9 cellular contexts compared by ENCODE assay signal in genomic region chr2:177245010-177245422, GRCh38. TPM values are rescaled to one million over a fixed set of nuclear protein-coding genes. Genes with fewer than 3 reads are reported as not detected.
DNase-seq lines count a peak whose midpoint lies in the region; ATAC-seq and TF ChIP-seq lines count a peak whose summit lies in the region.
"Had no signal": no experiment of that assay in that cellular context is flagged by ENCODE, and none has a peak within 500 bp of the region (broad histone marks: within the 10 kb centered on the region; RNA-seq: fewer than 3 reads in every experiment).

No MANE protein-coding gene starts in this region.

- intact Hi-C loops in Panc1 (cut with micrococcal nuclease; ENCODE audit: unreplicated experiment) (loop anchor here (10.0 kb wide), 1 partner anchor 150 kb away; the partner anchor contains the start of gene AGPS), gastrocnemius medialis (cut with DNase I; ENCODE audit: low total_unique reads) (no loop called here)

- ATAC-seq in Panc1, result peak; percentile 65
- no peak for ATAC-seq in gastrocnemius medialis

- in situ Hi-C loops in Panc1 (cut with HindIII; ENCODE audit: low pct_unique_long_range_greater_than_20kb, low sequenced_read_pairs), result no loop called here
- in situ Hi-C loops in gastrocnemius medialis (cut with MboI; ENCODE audit: low sequenced_read_pairs in 4 of 4), result no loop called here

- no TSS peak for BruUV-seq in Panc1 (replicated peaks; lab: Mats Ljungman, UMichigan)

- no peak for TF ChIP-seq CTCF in Panc1 (IDR thresholded peaks at IDR 0.05)
- TF ChIP-seq CTCF in fibroblast of lung (conservative IDR thresholded peaks at IDR 0.05 in 1 of 2, IDR thresholded peaks at IDR 0.05 in 1 of 2; ENCODE audit: low read depth in 1 of 2, low read length in 2 of 2), result no peak
- TF ChIP-seq CTCF in gastrocnemius medialis (IDR thresholded peaks at IDR 0.05 in 4 of 5, conservative IDR thresholded peaks at IDR 0.05 in 1 of 5), result no peak

- H3K9me3 ChIP-seq in Panc1 (ENCODE audit: control insufficient read depth, insufficient read depth, low read depth, low read length) (no peaks in the 10 kb centered on the region), fibroblast of lung (ENCODE audit: control insufficient read depth, insufficient read depth, low read depth, low read length) (no peaks in the 10 kb centered on the region), gastrocnemius medialis (no peaks in the 10 kb centered on the region)

- CTCF ChIA-PET in Panc1 (lab: Charles Lee), result no interaction called here

- H3K27ac ChIP-seq in Panc1 (ENCODE audit: low read length) (peak overlapping the region; percentile 94), fibroblast of lung (ENCODE audit: insufficient read depth, low read length) (peak overlapping the region; percentile 45), gastrocnemius medialis (peak overlapping the region; percentile 82 to 91 (median 85))

- no peaks in the 10 kb centered on the region for H4K20me1 ChIP-seq in fibroblast of lung (ENCODE audit: control insufficient read depth, extremely low read depth, insufficient read depth, low read length)

- H3K4me1 ChIP-seq in Panc1 (ENCODE audit: control insufficient read depth, insufficient read depth, low read length) (peaks cover 98% of the 10 kb centered on the region), fibroblast of lung (ENCODE audit: control insufficient read depth, extremely low read depth, insufficient read depth, low read length) (peaks cover 35% of the 10 kb centered on the region), gastrocnemius medialis (peaks cover 90 to 92% of the 10 kb centered on the region in 2 donors)

- no peak for TF ChIP-seq POLR2A in gastrocnemius medialis (IDR thresholded peaks at IDR 0.05)

- no peak overlapping the region for H3K4me2 ChIP-seq in fibroblast of lung (ENCODE audit: extremely low read depth, insufficient read depth, low read length)

- no peak overlapping the region for H2AFZ ChIP-seq in fibroblast of lung (ENCODE audit: low read length)

- POLR2A ChIA-PET in Panc1 (lab: Charles Lee), result no interaction called here

- no peak overlapping the region for H3K9ac ChIP-seq in fibroblast of lung (ENCODE audit: insufficient read depth, low read length)

- no peaks in the 10 kb centered on the region for H3K27me3 ChIP-seq in Panc1 (ENCODE audit: control insufficient read depth, insufficient read depth, low read length)
- H3K27me3 ChIP-seq in fibroblast of lung (ENCODE audit: control insufficient read depth, insufficient read depth, low read length), result no peaks in the 10 kb centered on the region
- no peaks in the 10 kb centered on the region for H3K27me3 ChIP-seq in gastrocnemius medialis

- H3K79me2 ChIP-seq in fibroblast of lung (ENCODE audit: control insufficient read depth, insufficient read depth, low read length), result peaks cover 94% of the 10 kb centered on the region

- DNase-seq in H4 (ENCODE audit: low spot score) (peak; percentile 93), Panc1 (ENCODE audit: low read depth, low spot score) (peak; percentile 53), fibroblast of lung (ENCODE audit: low read depth in 2 of 2) (peak; percentile 66 to 88), gastrocnemius medialis (no peak), DMS114 treated with DMSO at 0.1 percent for 48 hours (lab: John Stamatoyannopoulos, UW; ENCODE audit: unreplicated experiment) (no peak), DMS153 treated with DMSO at 0.1 percent for 48 hours (lab: John Stamatoyannopoulos, UW; ENCODE audit: unreplicated experiment) (no peak), DMS79 (lab: John Stamatoyannopoulos, UW) (no peak)
- no peak for DNase-seq in stimulated activated CD4-positive, alpha-beta T cell treated with anti-CD3 and anti-CD28 coated beads, Interleukin-4, amount 100 ng/mL, for 1 hour
- DNase-seq: activated CD4-positive, alpha-beta T cell treated with anti-CD3 and anti-CD28 coated beads for 4 hours had no signal

- no peak overlapping the region for H3K4me3 ChIP-seq in Panc1 (ENCODE audit: low read depth in 2 of 2, low read length in 2 of 2)
- no peak overlapping the region for H3K4me3 ChIP-seq in fibroblast of lung (replicated peaks in 1 of 4; ENCODE audit: control extremely low read depth in 1 of 4, insufficient read depth in 1 of 4, low read depth in 3 of 4, low read length in 4 of 4)
- H3K4me3 ChIP-seq in gastrocnemius medialis, result no peak overlapping the region

- H3K36me3 ChIP-seq in Panc1 (ENCODE audit: control insufficient read depth, insufficient read depth, low read length) (no peaks in the 10 kb centered on the region; the same call in 1 of the 2 replicates), fibroblast of lung (ENCODE audit: control insufficient read depth, insufficient read depth, low read length) (no peaks in the 10 kb centered on the region), gastrocnemius medialis (no peaks in the 10 kb centered on the region)

RNA-seq across cellular contexts. Expression of gene NFE2L2, which starts 19.5 kb away (rescaled TPM):
- 116 and 128 TPM in 2 replicates for total RNA-seq in H4 (2014; rRNA removed; shearing (Covaris generic))
- total RNA-seq in Panc1 (2021; ENCODE audit: unreplicated experiment) (104 TPM), fibroblast of lung (97.1 and 142 TPM in 2 replicates), gastrocnemius medialis (10 to 100 TPM; 33.0 to 93.3 (median 59.1) TPM)
- 58.2 TPM for polyA plus RNA-seq in Panc1 (2012; ENCODE audit: insufficient read length)
- 166 and 178 TPM in 2 replicates for polyA plus RNA-seq in fibroblast of lung
- polyA plus RNA-seq in fibroblast of lung (2012), result 77.8 and 92.7 TPM in 2 replicates
- polyA minus RNA-seq in fibroblast of lung (ENCODE audit: low replicate concordance), result 116 and 126 TPM in 2 replicates

RNA-seq across cellular contexts. Expression of gene HNRNPA3, which starts 32.4 kb away (rescaled TPM):
- total RNA-seq in H4 (2014; rRNA removed; shearing (Covaris generic)), result 29.8 and 34.9 TPM in 2 replicates
- total RNA-seq in Panc1 (2021; ENCODE audit: unreplicated experiment) (228 TPM), fibroblast of lung (33.9 and 34.5 TPM in 2 replicates), gastrocnemius medialis (10 to 100 TPM; 16.1 to 32.2 (median 22.4) TPM)
- polyA plus RNA-seq in Panc1 (2012; ENCODE audit: insufficient read length), result 326 TPM
- 81.2 and 106 TPM in 2 replicates for polyA plus RNA-seq in fibroblast of lung
- polyA plus RNA-seq in fibroblast of lung (2012), result 365 and 474 TPM in 2 replicates
- polyA minus RNA-seq in fibroblast of lung (ENCODE audit: low replicate concordance), result 5.8 and 7.3 TPM in 2 replicates

Comparison
In these comparisons a context has a peak if more than half of its experiments do, and no peak if none do; other contexts are left out.
1. DNase-seq: peak in H4 (single experiment), Panc1 (single experiment) and fibroblast of lung (2 of 2); none in gastrocnemius medialis (0 of 2), DMS114 treated with DMSO at 0.1 percent for 48 hours (single experiment), stimulated activated CD4-positive, alpha-beta T cell treated with anti-CD3 and anti-CD28 coated beads, Interleukin-4, amount 100 ng/mL, for 1 hour (single experiment), DMS153 treated with DMSO at 0.1 percent for 48 hours (single experiment) and DMS79 (single experiment).
2. Peak in every context shown above with its lines, with median percentiles within 50 percentile points of each other: H3K27ac ChIP-seq.